In genomic region chr11:122646549-122647340, GRCh38 we compare ENCODE assay signal across 13 cellular contexts. TPM values are rescaled to one million over a fixed set of nuclear protein-coding genes. Genes with fewer than 3 reads are reported as not detected.
DNase-seq lines count a peak whose midpoint lies in the region; ATAC-seq, FAIRE-seq and TF ChIP-seq lines count a peak whose summit lies in the region.
"Had no signal": no experiment of that assay in that cellular context is flagged by ENCODE, and none has a peak within 500 bp of the region (broad histone marks: within the 10 kb centered on the region; RNA-seq: fewer than 3 reads in every experiment).

No MANE protein-coding gene starts in this region.

- H3K27me3 Mint-ChIP-seq in stimulated activated naive CD8-positive, alpha-beta T cell treated with anti-CD3 and anti-CD28 coated beads, Interleukin-15, amount 100 ng/mL, for 72 hours: peaks cover 7% of the 10 kb centered on the region
- H3K27me3 Mint-ChIP-seq in activated naive CD8-positive, alpha-beta T cell treated with anti-CD3 and anti-CD28 coated beads, Interleukin-2, amount 50 U/mL, for 24 hours: no peaks in the 10 kb centered on the region

- H3K27ac Mint-ChIP-seq in stimulated activated naive CD8-positive, alpha-beta T cell treated with anti-CD3 and anti-CD28 coated beads, Interleukin-15, amount 100 ng/mL, for 72 hours: no peak overlapping the region
- H3K27ac Mint-ChIP-seq in activated naive CD8-positive, alpha-beta T cell treated with anti-CD3 and anti-CD28 coated beads, Interleukin-2, amount 50 U/mL, for 24 hours: no peak overlapping the region
- H3K27ac Mint-ChIP-seq: activated naive CD4-positive, alpha-beta T cell treated with anti-CD3 and anti-CD28 coated beads, Interleukin-2, amount 50 U/mL, for 72 hours had no signal

- peaks cover 20% of the 10 kb centered on the region for H3K4me1 ChIP-seq in keratinocyte (ENCODE audit: control insufficient read depth, extremely low read depth, insufficient read depth, low read length)
- H3K4me1 ChIP-seq: uterus had no signal

- FAIRE-seq in keratinocyte (lab: Jason Lieb, UNC): peak; percentile 71
- FAIRE-seq: G401.6 had no signal

- H3K4me2 ChIP-seq in keratinocyte (ENCODE audit: control insufficient read depth, extremely low read depth, insufficient read depth, low read depth, low read length): peak overlapping the region; percentile 1

- no peaks in the 10 kb centered on the region for H3K9me1 ChIP-seq in keratinocyte (ENCODE audit: control insufficient read depth, extremely low read depth, insufficient read depth, low read length)

- H3K36me3 Mint-ChIP-seq in activated naive CD8-positive, alpha-beta T cell treated with anti-CD3 and anti-CD28 coated beads, Interleukin-2, amount 50 U/mL, for 24 hours (ENCODE audit: low read depth): no peaks in the 10 kb centered on the region
- H3K36me3 Mint-ChIP-seq: activated naive CD4-positive, alpha-beta T cell treated with anti-CD3 and anti-CD28 coated beads, Interleukin-2, amount 50 U/mL, for 72 hours had no signal

- H3K9me3 ChIP-seq in keratinocyte (ENCODE audit: control insufficient read depth, low read depth, low read length): no peaks in the 10 kb centered on the region
- H3K9me3 ChIP-seq: uterus had no signal

- no peak for TF ChIP-seq CTCF in keratinocyte (optimal IDR thresholded peaks at IDR 0.05 in 1 of 3, IDR thresholded peaks at IDR 0.05 in 1 of 3, conservative IDR thresholded peaks at IDR 0.05 in 1 of 3; ENCODE audit: extremely low read depth in 1 of 3, insufficient read depth in 2 of 3, low read length in 3 of 3)

- no peaks in the 10 kb centered on the region for H3K27me3 ChIP-seq in keratinocyte (ENCODE audit: control insufficient read depth, extremely low read depth, insufficient read depth, low read length)
- H3K27me3 ChIP-seq: uterus had no signal

- dilution Hi-C loops in keratinocyte (cut with MboI; ENCODE audit: extremely low pct_ligation_motif_present, low sequenced_read_pairs): no loop called here

- no peaks in the 10 kb centered on the region for H3K9me3 Mint-ChIP-seq in stimulated activated naive CD8-positive, alpha-beta T cell treated with anti-CD3 and anti-CD28 coated beads, Interleukin-15, amount 100 ng/mL, for 72 hours
- H3K9me3 Mint-ChIP-seq in activated naive CD8-positive, alpha-beta T cell treated with anti-CD3 and anti-CD28 coated beads, Interleukin-2, amount 50 U/mL, for 24 hours: no peaks in the 10 kb centered on the region
- H3K9me3 Mint-ChIP-seq: activated naive CD4-positive, alpha-beta T cell treated with anti-CD3 and anti-CD28 coated beads, Interleukin-2, amount 50 U/mL, for 72 hours had no signal

- H3K4me3 Mint-ChIP-seq in stimulated activated naive CD8-positive, alpha-beta T cell treated with anti-CD3 and anti-CD28 coated beads, Interleukin-15, amount 100 ng/mL, for 72 hours: no peak overlapping the region
- H3K4me3 Mint-ChIP-seq in activated naive CD8-positive, alpha-beta T cell treated with anti-CD3 and anti-CD28 coated beads, Interleukin-2, amount 50 U/mL, for 24 hours: no peak overlapping the region

- no peak for ATAC-seq in stimulated activated naive CD8-positive, alpha-beta T cell treated with anti-CD3 and anti-CD28 coated beads, Interleukin-15, amount 100 ng/mL, for 72 hours
- no peak for ATAC-seq in HG03354 (IDR thresholded peaks at IDR 0.05; ENCODE audit: poor library complexity, severe bottlenecking, unreplicated experiment)
- ATAC-seq in activated naive CD8-positive, alpha-beta T cell treated with anti-CD3 and anti-CD28 coated beads, Interleukin-2, amount 50 U/mL, for 24 hours: no peak
- ATAC-seq: activated naive CD4-positive, alpha-beta T cell treated with anti-CD3 and anti-CD28 coated beads, Interleukin-2, amount 50 U/mL, for 72 hours had no signal

- DNase-seq in AG20443 (ENCODE audit: low spot score) (peak; percentile 63), HT1080 (ENCODE audit: low read depth) (peak; percentile 80), astrocyte of the hippocampus (ENCODE audit: low read depth, low spot score) (peak; percentile 73), keratinocyte (ENCODE audit: low read depth, low spot score) (no peak)
- no peak for DNase-seq in stimulated activated naive CD8-positive, alpha-beta T cell treated with anti-CD3 and anti-CD28 coated beads, Interleukin-15, amount 100 ng/mL, for 72 hours
- DNase-seq in activated T-cell treated with anti-CD3 and anti-CD28 coated beads, Interleukin-2, amount 50 U/mL, for 1 hour: no peak
- no peak for DNase-seq in activated naive CD8-positive, alpha-beta T cell treated with anti-CD3 and anti-CD28 coated beads, Interleukin-2, amount 50 U/mL, for 24 hours
- DNase-seq: dermis blood vessel endothelial cell, NCI-H69, uterus had no signal

- H3K4me1 Mint-ChIP-seq in stimulated activated naive CD8-positive, alpha-beta T cell treated with anti-CD3 and anti-CD28 coated beads, Interleukin-15, amount 100 ng/mL, for 72 hours: peaks cover 9% of the 10 kb centered on the region
- peaks cover 8% of the 10 kb centered on the region for H3K4me1 Mint-ChIP-seq in activated naive CD8-positive, alpha-beta T cell treated with anti-CD3 and anti-CD28 coated beads, Interleukin-2, amount 50 U/mL, for 24 hours

- H2AFZ ChIP-seq in keratinocyte (ENCODE audit: control insufficient read depth, low read length): peak overlapping the region; percentile 0

- no peaks in the 10 kb centered on the region for H4K20me1 ChIP-seq in keratinocyte (ENCODE audit: control insufficient read depth, extremely low read depth, insufficient read depth, low read length)

- H3K9ac ChIP-seq in keratinocyte (ENCODE audit: control insufficient read depth, extremely low read depth, insufficient read depth, low read length): no peak overlapping the region

- no peak overlapping the region for H3K27ac ChIP-seq in keratinocyte (ENCODE audit: control insufficient read depth, insufficient read depth, low read length)
- H3K27ac ChIP-seq: uterus had no signal

- no peaks in the 10 kb centered on the region for H3K79me2 ChIP-seq in keratinocyte (ENCODE audit: control insufficient read depth, insufficient read depth, low read length)

- H3K4me3 ChIP-seq in keratinocyte (ENCODE audit: control insufficient read depth in 2 of 3, extremely low read depth in 1 of 3, insufficient read depth in 2 of 3, low read depth in 1 of 3, low read length in 3 of 3): no peak overlapping the region
- H3K4me3 ChIP-seq: uterus had no signal

- H3K36me3 ChIP-seq in keratinocyte (ENCODE audit: control insufficient read depth in 2 of 2, extremely low read depth in 1 of 2, insufficient read depth in 2 of 2, low read length in 2 of 2): no peaks in the 10 kb centered on the region
- H3K36me3 ChIP-seq: uterus had no signal

RNA-seq across cellular contexts. Expression of gene UBASH3B, which starts 8.8 kb away (rescaled TPM):
- 99.8 and 175 TPM in 2 replicates for total RNA-seq in HT1080 (2014; rRNA removed; shearing (Covaris generic))
- 51.5 and 55.4 TPM in 2 replicates for polyA plus RNA-seq in HT1080 (2015; cell fraction: cytosol; rRNA removed)
- 34.2 and 39.1 TPM in 2 replicates for polyA plus RNA-seq in HT1080 (2015; cell fraction: nucleus; rRNA removed)
- 13.6 to 52.7 TPM (median 25.0 TPM) in 3 replicates for polyA plus RNA-seq in keratinocyte
- polyA plus RNA-seq in keratinocyte (2011; ENCODE audit: low read depth): 2.5 TPM
- 27.7 and 38.6 TPM in 2 replicates for polyA plus RNA-seq in keratinocyte (2011; cell fraction: cytosol; rRNA removed)
- 25.6 and 26.6 TPM in 2 replicates for polyA plus RNA-seq in keratinocyte (2011; cell fraction: nucleus; rRNA removed)
- 5.1 and 34.0 TPM in 2 replicates for polyA plus RNA-seq in keratinocyte (2012; ENCODE audit: low replicate concordance)
- 49.1 to 184 TPM (median 79.7 TPM) in 3 replicates for polyA minus RNA-seq in keratinocyte
- 59.5 TPM for polyA minus RNA-seq in keratinocyte (2011; cell fraction: cytosol; rRNA and poly(A)+ RNA removed)
- polyA minus RNA-seq in keratinocyte (2011; cell fraction: nucleus; rRNA and poly(A)+ RNA removed): 36.6 and 56.1 TPM in 2 replicates

Comparison
In these comparisons a context has a peak if more than half of its experiments do, and no peak if none do; other contexts are left out.
1. DNase-seq: peak in AG20443 (single experiment), HT1080 (single experiment) and astrocyte of the hippocampus (single experiment); none in keratinocyte (single experiment), stimulated activated naive CD8-positive, alpha-beta T cell treated with anti-CD3 and anti-CD28 coated beads, Interleukin-15, amount 100 ng/mL, for 72 hours (0 of 2), activated T-cell treated with anti-CD3 and anti-CD28 coated beads, Interleukin-2, amount 50 U/mL, for 1 hour (single experiment) and activated naive CD8-positive, alpha-beta T cell treated with anti-CD3 and anti-CD28 coated beads, Interleukin-2, amount 50 U/mL, for 24 hours (single experiment).